Comparison of ENCODE assay signal across 8 cellular contexts in the genomic region with DNA sequence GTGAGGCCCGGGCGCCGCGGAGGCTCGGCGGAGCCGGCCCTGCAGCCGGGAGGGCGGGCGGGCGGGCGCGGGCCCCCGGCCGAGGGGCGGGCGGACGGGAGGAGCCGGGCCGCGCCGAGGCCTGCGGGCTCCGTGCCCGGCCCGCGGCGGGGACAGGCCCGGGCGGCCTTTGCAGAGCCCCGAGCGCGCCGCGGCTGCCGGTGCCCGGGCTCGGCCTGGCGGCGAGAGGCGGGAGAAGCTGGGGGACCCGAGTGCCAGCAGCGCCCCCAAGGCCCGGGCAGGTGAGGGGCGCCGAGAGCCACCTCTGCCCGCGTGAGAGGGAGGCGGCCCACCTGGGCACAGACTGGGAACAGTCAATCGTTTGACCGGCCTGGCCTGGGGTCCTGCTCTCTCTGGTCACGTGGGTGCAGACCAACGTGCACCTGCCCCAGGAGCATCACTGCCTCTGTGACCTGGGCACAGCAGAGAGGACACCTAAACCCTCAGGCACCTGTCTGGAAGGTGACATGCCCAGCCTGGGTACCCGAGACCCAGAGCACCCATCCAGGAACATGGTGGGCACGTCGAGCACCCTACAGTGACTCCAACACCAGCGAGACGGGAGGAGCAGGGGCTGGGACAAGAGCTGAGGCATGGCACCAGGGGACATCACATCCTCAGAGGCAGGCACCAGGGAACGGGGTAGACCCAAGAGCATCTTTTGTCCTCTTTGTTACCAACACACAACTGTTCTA. TPM values are rescaled to one million over a fixed set of nuclear protein-coding genes. Genes with fewer than 3 reads are reported as not detected.
DNase-seq lines count a peak whose midpoint lies in the region; ATAC-seq and TF ChIP-seq lines count a peak whose summit lies in the region.

No MANE protein-coding gene starts in this region.

- H3K27ac ChIP-seq in HUES6 (ENCODE audit: low read depth, low read length) (no peak overlapping the region), neuronal stem cell (replicated peaks; ENCODE audit: low read length) (no peak overlapping the region)

- H2AK5ac ChIP-seq in neuronal stem cell (ENCODE audit: low read depth, low read length) = peak overlapping the region; percentile 98

- no peak overlapping the region for H4K8ac ChIP-seq in neuronal stem cell (ENCODE audit: low read depth, low read length)

- TF ChIP-seq CTCF in fibroblast of the aortic adventitia (IDR thresholded peaks at IDR 0.05; ENCODE audit: insufficient read depth, low read length) = no peak

- H3K27me3 ChIP-seq in HUES6 (ENCODE audit: control insufficient read depth, insufficient read depth, low read length) (peaks cover 6% of the 10 kb centered on the region), neuronal stem cell (ENCODE audit: control insufficient read depth in 3 of 3, insufficient read depth in 3 of 3, low read depth in 1 of 3, low read length in 3 of 3) (no peaks in the 10 kb centered on the region)

- H3K23ac ChIP-seq in neuronal stem cell (ENCODE audit: low read depth, low read length, poor library complexity) = peak overlapping the region; percentile 95

- H3K9ac ChIP-seq in HUES6 (ENCODE audit: low read length) (peak overlapping the region; percentile 44), neuronal stem cell (ENCODE audit: low read depth, low read length, poor library complexity) (peak overlapping the region; percentile 88)

- peak overlapping the region; percentile 26 for H3K4ac ChIP-seq in neuronal stem cell (ENCODE audit: low read length)

- peak; percentile 93 for DNase-seq in AG20443 (ENCODE audit: low spot score)
- DNase-seq in activated T-cell treated with anti-CD3 and anti-CD28 coated beads, Interleukin-2, amount 50 U/mL, for 48 hours = peak; percentile 40 to 50
- no peak for DNase-seq in fibroblast of the aortic adventitia (ENCODE audit: low read depth)
- DNase-seq in neuronal stem cell (ENCODE audit: low spot score) = no peak

- H3K18ac ChIP-seq in neuronal stem cell (ENCODE audit: low read length) = peak overlapping the region; percentile 97

- H2BK15ac ChIP-seq in neuronal stem cell (ENCODE audit: low read length) = peak overlapping the region; percentile 25

- ATAC-seq in GM19463 (IDR thresholded peaks at IDR 0.05; ENCODE audit: unreplicated experiment) (no peak), GM18861 (IDR thresholded peaks at IDR 0.05; ENCODE audit: unreplicated experiment) (no peak), HG03045 (IDR thresholded peaks at IDR 0.05; ENCODE audit: unreplicated experiment) (no peak)

- H3K79me1 ChIP-seq in neuronal stem cell (ENCODE audit: low read depth, low read length) = peaks cover 6% of the 10 kb centered on the region

- peak overlapping the region; percentile 89 for H2AFZ ChIP-seq in neuronal stem cell (ENCODE audit: low read length)

- H3K4me1 ChIP-seq in HUES6 (ENCODE audit: control insufficient read depth, insufficient read depth, low read length) (peaks cover 17% of the 10 kb centered on the region), neuronal stem cell (ENCODE audit: control insufficient read depth in 2 of 2, insufficient read depth in 1 of 2, low read depth in 1 of 2, low read length in 2 of 2) (peaks cover 18 to 21% of the 10 kb centered on the region in 2 donors)

- H2BK12ac ChIP-seq in neuronal stem cell (ENCODE audit: low read length) = peak overlapping the region; percentile 67

- peak overlapping the region; percentile 85 for H2BK5ac ChIP-seq in neuronal stem cell (ENCODE audit: low read length)

- peak overlapping the region; percentile 84 for H3K4me2 ChIP-seq in neuronal stem cell (ENCODE audit: insufficient read depth, low read length, poor library complexity, severe bottlenecking)

- H3K4me3 ChIP-seq in HUES6 (ENCODE audit: low read depth, low read length) (peak overlapping the region; percentile 53), fibroblast of the aortic adventitia (ENCODE audit: low read depth, low read length) (peak overlapping the region; percentile 66), neuronal stem cell (ENCODE audit: low read length in 2 of 2) (peak overlapping the region; percentile 62 to 76)

- peak overlapping the region; percentile 51 for H2BK120ac ChIP-seq in neuronal stem cell (ENCODE audit: low read depth, low read length)

- no CpG with 5 or more reads among the region's 59 CpGs for WGBS in neuronal stem cell (ENCODE audit: extremely low coverage in 2 of 2, insufficient read length in 2 of 2, insufficient replicate concordance in 1 of 2), 2 donors

- H3K9me3 ChIP-seq in HUES6 (ENCODE audit: control insufficient read depth, insufficient read depth, low read depth, low read length) (peaks cover 6% of the 10 kb centered on the region; the same call in 1 of the 2 replicates), neuronal stem cell (replicated peaks in 1 of 2; ENCODE audit: control insufficient read depth in 2 of 2, insufficient read depth in 1 of 2, low read depth in 1 of 2, low read length in 2 of 2) (peaks cover 2 to 12% of the 10 kb centered on the region in 2 donors)

- H3K36me3 ChIP-seq in HUES6 (ENCODE audit: control insufficient read depth, insufficient read depth, low read length) (no peaks in the 10 kb centered on the region), neuronal stem cell (replicated peaks in 1 of 2; ENCODE audit: control insufficient read depth in 2 of 2, insufficient read depth in 2 of 2, low read length in 2 of 2) (peaks cover 0 to 18% of the 10 kb centered on the region in 2 donors)

- peak overlapping the region; percentile 38 for H4K91ac ChIP-seq in neuronal stem cell (ENCODE audit: low read depth, low read length, poor library complexity)

- peak overlapping the region; percentile 86 for H3K14ac ChIP-seq in neuronal stem cell (ENCODE audit: low read length)

RNA-seq across cellular contexts. Expression of a gene that starts 0.6 kb away (rescaled TPM):
- total RNA-seq in fibroblast of the aortic adventitia (ENCODE audit: low replicate concordance) = 1.4 and 3.5 TPM in 2 replicates
- polyA plus RNA-seq in neuronal stem cell (2013, experiment 1 of 2) = 17.1 TPM
- polyA plus RNA-seq in neuronal stem cell (2013, experiment 2 of 2) = 17.0 TPM

Comparison
In these comparisons a context has a peak if more than half of its experiments do, and no peak if none do; other contexts are left out.
1. DNase-seq: peak in AG20443 (single experiment) and activated T-cell treated with anti-CD3 and anti-CD28 coated beads, Interleukin-2, amount 50 U/mL, for 48 hours (2 of 2); none in fibroblast of the aortic adventitia (single experiment) and neuronal stem cell (single experiment).
2. Peak in every context shown above with its lines, with median percentiles within 50 percentile points of each other: H3K4me3 ChIP-seq.